Comparison of ENCODE assay signal across 1 cellular context in genomic region chr13:100513171-100513570, GRCh38.
TF ChIP-seq lines count a peak whose summit lies in the region.

No MANE protein-coding gene starts in this region.

TF ChIP-seq in WTC11, 78 proteins besides CTCF, POLR2A, EP300 and RAD21 (continued from another document):
- no peak for TF ChIP-seq HMGXB4 (CRISPR knock-in tag; IDR thresholded peaks at IDR 0.05)
- TF ChIP-seq CBFB (CRISPR knock-in tag; IDR thresholded peaks at IDR 0.05; ENCODE audit: low read depth) = no peak
- TF ChIP-seq TEAD1 (CRISPR knock-in tag; IDR thresholded peaks at IDR 0.05) = no peak
- TF ChIP-seq SOX15 (CRISPR knock-in tag; IDR thresholded peaks at IDR 0.05) = no peak
- TF ChIP-seq CDX4 (CRISPR knock-in tag; IDR thresholded peaks at IDR 0.05; ENCODE audit: borderline replicate concordance) = no peak
- TF ChIP-seq AR (CRISPR knock-in tag; IDR thresholded peaks at IDR 0.05) = no peak
- TF ChIP-seq GABPB1 (CRISPR knock-in tag; IDR thresholded peaks at IDR 0.05) = no peak
